ENCODE assay signal across 8 cellular contexts in genomic region chr18:57802166-57802868, GRCh38. TPM values are rescaled to one million over a fixed set of nuclear protein-coding genes. Genes with fewer than 3 reads are reported as not detected.
DNase-seq lines count a peak whose midpoint lies in the region; ATAC-seq and TF ChIP-seq lines count a peak whose summit lies in the region.

No MANE protein-coding gene starts in this region.

- H3K27me3 Mint-ChIP-seq in mesothelial cell of epicardium (ENCODE audit: low read depth), result peaks cover 46% of the 10 kb centered on the region

- TF ChIP-seq CTCF in GM13977 (IDR thresholded peaks at IDR 0.05; ENCODE audit: extremely low read depth, insufficient read depth, missing control alignments), result no peak
- no peak for TF ChIP-seq CTCF in breast epithelium (IDR thresholded peaks at IDR 0.05)
- TF ChIP-seq CTCF in mesothelial cell of epicardium (IDR thresholded peaks at IDR 0.05; ENCODE audit: unreplicated experiment), result no peak

- peak overlapping the region; percentile 76 to 89 (median 84) for H3K4me3 ChIP-seq in breast epithelium

- H3K4me3 Mint-ChIP-seq in mesothelial cell of epicardium, result peak overlapping the region; percentile 87

- in situ Hi-C loops in GM13977 (cut with MboI; ENCODE audit: low pct_unique_long_range_greater_than_20kb, low sequenced_read_pairs, unreplicated experiment), result no loop called here

- no peaks in the 10 kb centered on the region for H3K9me3 ChIP-seq in breast epithelium

- H3K27ac Mint-ChIP-seq in mesothelial cell of epicardium, result peak overlapping the region; percentile 76

- no peak for TF ChIP-seq POLR2A in breast epithelium (IDR thresholded peaks at IDR 0.05)

- H3K4me1 Mint-ChIP-seq in mesothelial cell of epicardium, result peaks cover 27% of the 10 kb centered on the region

- H3K36me3 Mint-ChIP-seq in mesothelial cell of epicardium, result no peaks in the 10 kb centered on the region

- H3K36me3 ChIP-seq in breast epithelium, result no peaks in the 10 kb centered on the region

- intact Hi-C loops in breast epithelium (cut with DNase I; ENCODE audit: low total_unique reads), result loop anchor here (10.0 kb wide), 1 partner anchor 68 kb away; no protein-coding TSS in a partner anchor

- ATAC-seq in HG03439 (IDR thresholded peaks at IDR 0.05; ENCODE audit: unreplicated experiment), result peak; percentile 28

- H3K4me1 ChIP-seq in breast epithelium, result no peaks in the 10 kb centered on the region

- H3K27ac ChIP-seq in breast epithelium (peak overlapping the region; percentile 92 to 95), caudate nucleus (ENCODE audit: low read depth, low read length) (no peak overlapping the region)

- H3K27me3 ChIP-seq in breast epithelium, result no peaks in the 10 kb centered on the region

- H3K9me3 Mint-ChIP-seq in mesothelial cell of epicardium, result no peaks in the 10 kb centered on the region

- DNase-seq in GM13977 (ENCODE audit: low spot score), result peak; percentile 37
- DNase-seq in breast epithelium (ENCODE audit: low spot score in 2 of 2), result no peak
- DNase-seq in mesothelial cell of epicardium (ENCODE audit: low spot score in 2 of 2, unreplicated experiment in 2 of 2), result peak in 1 of 2 experiments; percentile 51
- no peak for DNase-seq in NCI-H226
- no peak for DNase-seq in NCI-H2196 (lab: John Stamatoyannopoulos, UW; ENCODE audit: unreplicated experiment)
- no peak for DNase-seq in activated CD4-positive, CD25-positive, alpha-beta regulatory T cell (lab: John Stamatoyannopoulos, UW)
- DNase-seq in caudate nucleus (lab: John Stamatoyannopoulos, UW), result no peak

RNA-seq across cellular contexts. Expression of gene ATP8B1, which starts 0.8 kb away (rescaled TPM):
- total RNA-seq in breast epithelium (10 to 100 TPM in 2 of 3 donors, 1 to 10 TPM in 1; 5.1 to 45.1 (median 41.3) TPM), mesothelial cell of epicardium (14.0 to 18.5 TPM (median 14.1 TPM) in 3 replicates)
